8 cellular contexts compared by ENCODE assay signal in the genomic region with DNA sequence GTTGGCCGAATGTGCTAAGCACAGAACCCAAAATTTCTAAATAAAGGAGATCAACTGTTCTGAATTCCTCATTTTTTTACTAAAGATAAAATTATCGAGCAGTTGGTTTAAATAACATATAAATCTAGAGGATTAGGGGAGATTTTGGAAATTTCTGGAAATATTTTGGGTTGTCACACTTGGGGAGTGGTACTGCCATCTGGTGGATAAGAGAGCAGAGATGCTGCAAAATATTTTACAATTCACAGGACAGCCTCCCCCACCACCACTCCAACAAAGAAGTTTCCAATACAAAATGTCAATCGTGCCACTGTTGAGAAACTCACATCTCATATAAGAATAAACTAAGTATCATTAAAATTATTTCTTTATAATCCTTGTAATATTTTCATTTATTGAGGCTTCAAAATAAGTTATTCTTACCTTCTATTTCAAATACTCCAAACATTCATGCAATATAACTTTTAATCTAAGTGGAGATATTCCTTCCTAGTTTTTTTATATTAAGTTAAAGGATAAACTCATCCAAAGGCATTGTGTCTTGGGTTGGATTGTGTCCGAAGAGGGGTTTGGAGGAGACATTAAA. TPM values are rescaled to one million over a fixed set of nuclear protein-coding genes. Genes with fewer than 3 reads are reported as not detected.
DNase-seq lines count a peak whose midpoint lies in the region; ATAC-seq, FAIRE-seq and TF ChIP-seq lines count a peak whose summit lies in the region.

No MANE protein-coding gene starts in this region.

- H3K4me1 Mint-ChIP-seq in astrocyte (ENCODE audit: low read depth, unreplicated experiment), result no peaks in the 10 kb centered on the region

- H3K27me3 Mint-ChIP-seq in astrocyte (ENCODE audit: low read depth, unreplicated experiment), result no peaks in the 10 kb centered on the region

- POLR2A ChIA-PET in HEK293T (lab: Yijun Ruan, JAX), result no interaction called here

- TF ChIP-seq POLR2A in upper lobe of left lung (IDR thresholded peaks at IDR 0.05), result no peak

- no peaks in the 10 kb centered on the region for H3K9me3 Mint-ChIP-seq in astrocyte (ENCODE audit: unreplicated experiment)

- CTCF ChIA-PET in HEK293T (lab: Yijun Ruan, JAX), result no interaction called here

- TF ChIP-seq EP300 in upper lobe of left lung (IDR thresholded peaks at IDR 0.05), result no peak

- no peaks in the 10 kb centered on the region for H3K9me3 ChIP-seq in astrocyte (ENCODE audit: insufficient read depth, low read depth, low read length)
- H3K9me3 ChIP-seq in upper lobe of left lung, result no peaks in the 10 kb centered on the region

- H2AFZ ChIP-seq in astrocyte (ENCODE audit: low read depth, low read length), result no peak overlapping the region

- H3K4me1 ChIP-seq in astrocyte (ENCODE audit: insufficient read depth, low read length) (no peaks in the 10 kb centered on the region), upper lobe of left lung (no peaks in the 10 kb centered on the region)

- no peak for FAIRE-seq in astrocyte (lab: Jason Lieb, UNC)

- H3K36me3 Mint-ChIP-seq in astrocyte (ENCODE audit: low read depth, unreplicated experiment), result no peaks in the 10 kb centered on the region

- no peak overlapping the region for H3K4me2 ChIP-seq in astrocyte (ENCODE audit: low read length)

- no peak overlapping the region for H3K27ac Mint-ChIP-seq in astrocyte (ENCODE audit: unreplicated experiment)

- no peaks in the 10 kb centered on the region for H3K79me2 ChIP-seq in astrocyte (ENCODE audit: insufficient read depth, low read length)

- H3K36me3 ChIP-seq in astrocyte (ENCODE audit: insufficient read depth, low read length), result no peaks in the 10 kb centered on the region
- no peaks in the 10 kb centered on the region for H3K36me3 ChIP-seq in upper lobe of left lung

- H3K27me3 ChIP-seq in astrocyte (ENCODE audit: insufficient read depth, low read length) (no peaks in the 10 kb centered on the region), upper lobe of left lung (no peaks in the 10 kb centered on the region)

- H3K4me3 Mint-ChIP-seq in astrocyte (ENCODE audit: unreplicated experiment), result no peak overlapping the region

- H3K27ac ChIP-seq in astrocyte (ENCODE audit: low read depth, low read length) (no peak overlapping the region), upper lobe of left lung (no peak overlapping the region)

- no peak overlapping the region for H3K4me3 ChIP-seq in astrocyte (ENCODE audit: insufficient read depth, low read depth, low read length)
- no peak overlapping the region for H3K4me3 ChIP-seq in upper lobe of left lung

- no peaks in the 10 kb centered on the region for H4K20me1 ChIP-seq in astrocyte (ENCODE audit: insufficient read depth, low read length)

- DNase-seq in AG08395 (ENCODE audit: low spot score), result peak; percentile 56
- peak; percentile 31 for DNase-seq in HEK293T (ENCODE audit: extremely low spot score)
- DNase-seq in astrocyte (ENCODE audit: low read depth), result no peak
- peak; percentile 46 for DNase-seq in iPS-NIHi11 (ENCODE audit: low spot score)
- DNase-seq in upper lobe of left lung, result no peak
- DNase-seq in NCI-H146 treated with DMSO at 0.1 percent for 48 hours (lab: John Stamatoyannopoulos, UW; ENCODE audit: unreplicated experiment), result no peak

- H3K9ac ChIP-seq in astrocyte (ENCODE audit: low read length), result no peak overlapping the region

- peak; percentile 63 for TF ChIP-seq CTCF in astrocyte (IDR thresholded peaks at IDR 0.05; ENCODE audit: insufficient read depth, low read depth, low read length)
- TF ChIP-seq CTCF in upper lobe of left lung (IDR thresholded peaks at IDR 0.05), result peak in 5 of 6 experiments; percentile 24 to 55 (median 37)

- WGBS in upper lobe of left lung, 2 donors, result 53 to 56% methylated on average over 4 of the region's 4 CpGs

- peak in 1 of 2 donors; percentile 66 for ATAC-seq in upper lobe of left lung (ENCODE audit: low FRiP score in 2 of 2)
- ATAC-seq in HG03196 (IDR thresholded peaks at IDR 0.05; ENCODE audit: unreplicated experiment), result no peak
- ATAC-seq in HG03460 (IDR thresholded peaks at IDR 0.05; ENCODE audit: unreplicated experiment), result no peak

TF ChIP-seq in HEK293T, 16 proteins besides CTCF, POLR2A, EP300 and RAD21:
- TF ChIP-seq ELF4 (IDR thresholded peaks at IDR 0.05) (no peak), HDGF (IDR thresholded peaks at IDR 0.05; ENCODE audit: borderline replicate concordance) (no peak), TARDBP (IDR thresholded peaks at IDR 0.05) (no peak), NFRKB (IDR thresholded peaks at IDR 0.05) (no peak)

RNA-seq across cellular contexts. Expression of a gene that starts 17.0 kb away (rescaled TPM):
- not detected in 2 replicates for total RNA-seq in astrocyte
- total RNA-seq in upper lobe of left lung, result 10 to 100 TPM; 26.2 to 86.9 (median 42.9) TPM

Comparison
In these comparisons a context has a peak if more than half of its experiments do, and no peak if none do; other contexts are left out.
1. DNase-seq: peak in AG08395 (single experiment), HEK293T (single experiment) and iPS-NIHi11 (single experiment); none in astrocyte (single experiment), upper lobe of left lung (0 of 2) and NCI-H146 treated with DMSO at 0.1 percent for 48 hours (single experiment).
2. RNA of a gene that starts 17.0 kb away (total RNA-seq): 26.2 to 86.9 TPM in upper lobe of left lung; not detected in astrocyte; every median in the first group is over 10 times any median in the second.